In genomic region chr1:54255026-54255425, GRCh38 we compare ENCODE assay signal across 1 cellular context.
TF ChIP-seq lines count a peak whose summit lies in the region.

No MANE protein-coding gene starts in this region.

TF ChIP-seq in IMR-90, 13 proteins besides CTCF, POLR2A, EP300 and RAD21:
- TF ChIP-seq MAFK (IDR thresholded peaks at IDR 0.05; ENCODE audit: low read depth, low read length) (no peak), SMC3 (IDR thresholded peaks at IDR 0.05; ENCODE audit: low read depth, low read length) (no peak), FOS (IDR thresholded peaks at IDR 0.05; ENCODE audit: low read depth, low read length) (no peak)
